ENCODE assay signal across 21 cellular contexts in the genomic region with DNA sequence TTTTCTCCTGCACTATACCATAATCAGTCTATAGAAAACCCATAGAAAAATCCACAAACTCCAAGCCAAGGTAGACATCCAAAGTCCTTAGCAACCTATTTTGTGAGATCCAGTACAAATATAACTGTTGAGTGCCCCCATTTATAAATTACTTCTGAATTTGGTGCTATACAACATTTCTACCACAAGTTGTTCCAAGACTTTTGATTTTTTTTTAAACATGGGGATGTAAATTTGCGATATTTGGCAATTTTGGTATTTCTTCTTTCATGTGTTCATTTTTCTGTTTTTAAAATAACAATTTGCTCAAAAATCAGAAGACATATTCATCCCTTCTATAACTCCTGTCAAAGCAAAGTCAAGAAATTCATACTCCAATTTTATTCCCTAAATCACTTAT.
"Had no signal": no experiment of that assay in that cellular context is flagged by ENCODE, and none has a peak within 500 bp of the region (broad histone marks: within the 10 kb centered on the region; RNA-seq: fewer than 3 reads in every experiment).

No MANE protein-coding gene starts in this region.

- H3K27ac ChIP-seq: SK-N-MC had no signal

- H3K36me3 Mint-ChIP-seq: activated naive CD8-positive, alpha-beta T cell had no signal

- H3K27me3 ChIP-seq: MG63 had no signal

- H3K27ac Mint-ChIP-seq: activated CD8-positive, alpha-beta T cell treated with anti-CD3 and anti-CD28 coated beads, Interleukin-2, amount 10 ng/mL, durations not matched to agents 7 days and 5 days; activated naive CD8-positive, alpha-beta T cell; T-helper 1 cell treated with Interleukin-12 subunit alpha and Interleukin-12 subunit beta and Interleukin-4 antibody, amounts not matched to agents 30 μg/mL and 1 μg/mL, for 36 hours had no signal

- H3K4me3 ChIP-seq: MG63, SK-N-MC had no signal

- H3K4me3 Mint-ChIP-seq: activated CD8-positive, alpha-beta T cell treated with anti-CD3 and anti-CD28 coated beads, Interleukin-2, amount 10 ng/mL, durations not matched to agents 7 days and 5 days; activated naive CD8-positive, alpha-beta T cell; T-helper 1 cell treated with Interleukin-12 subunit alpha and Interleukin-12 subunit beta and Interleukin-4 antibody, amounts not matched to agents 30 μg/mL and 1 μg/mL, for 36 hours had no signal

- DNase-seq: activated CD4-positive, alpha-beta T cell treated with anti-CD3 and anti-CD28 coated beads for 48 hours; activated CD4-positive, alpha-beta T cell treated with anti-CD3 and anti-CD28 coated beads, Interleukin-2, amount 50 U/mL, for 4 hours; activated CD8-positive, alpha-beta memory T cell treated with anti-CD3 and anti-CD28 coated beads, Interleukin-2, amount 50 U/mL, for 48 hours; activated CD8-positive, alpha-beta T cell treated with anti-CD3 and anti-CD28 coated beads, Interleukin-2, amount 10 ng/mL, durations not matched to agents 7 days and 5 days; activated naive CD4-positive, alpha-beta T cell; activated T-cell treated with anti-CD3 and anti-CD28 coated beads, Interleukin-2, amount 50 U/mL, for 1 hour; amygdala; MG63; MV-4-11; NCI-H1092 treated with DMSO at 0.1 percent for 48 hours; NCI-H1417 treated with DMSO at 0.1 percent for 48 hours; NCI-H1694; NCI-H2029; NCI-H345; NCI-H510A; NCI-H526 treated with DMSO at 0.1 percent for 48 hours; SIG-M5; SW 1271 had no signal

- H3K9me3 ChIP-seq: MG63 had no signal

- H3K27me3 Mint-ChIP-seq: activated naive CD8-positive, alpha-beta T cell had no signal

- H3K36me3 ChIP-seq: MG63 had no signal
